ENCODE assay signal across 39 cellular contexts in the genomic region with DNA sequence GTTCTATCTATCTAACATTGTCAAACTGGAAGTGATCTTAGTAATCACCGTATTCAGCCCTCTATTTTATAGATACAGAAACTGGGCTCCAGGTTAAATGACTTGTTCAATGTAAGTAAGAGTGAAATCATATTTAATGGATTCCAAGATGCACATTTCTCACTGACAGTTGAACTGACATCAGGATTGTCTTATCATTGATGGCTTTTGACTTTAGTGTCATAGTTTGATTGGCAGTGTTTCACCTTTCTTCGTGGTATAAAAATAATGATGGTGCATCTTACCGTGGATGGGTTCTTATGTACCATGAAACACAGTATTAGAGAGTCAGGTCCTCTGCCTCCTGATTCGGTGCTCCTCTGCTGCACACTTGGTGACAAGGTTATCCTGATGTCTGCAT.
"Had no signal": no experiment of that assay in that cellular context is flagged by ENCODE, and none has a peak within 500 bp of the region (broad histone marks: within the 10 kb centered on the region; RNA-seq: fewer than 3 reads in every experiment).

No MANE protein-coding gene starts in this region.

- FAIRE-seq: astrocyte had no signal

- H3K9me3 Mint-ChIP-seq: activated naive CD4-positive, alpha-beta T cell treated with anti-CD3 and anti-CD28 coated beads for 36 hours; activated naive CD4-positive, alpha-beta T cell treated with anti-CD3 and anti-CD28 coated beads, Interleukin-2, amount 10 ng/mL, durations not matched to agents 7 days and 5 days; activated naive CD4-positive, alpha-beta T cell treated with anti-CD3 and anti-CD28 coated beads, Interleukin-2, amount 50 U/mL, for 24 hours; activated naive CD4-positive, alpha-beta T cell treated with anti-CD3 and anti-CD28 coated beads, Interleukin-2, amount 50 U/mL, for 72 hours; activated naive CD8-positive, alpha-beta T cell treated with anti-CD3 and anti-CD28 coated beads for 36 hours; activated naive CD8-positive, alpha-beta T cell treated with anti-CD3 and anti-CD28 coated beads, Interleukin-2, amount 10 ng/mL, durations not matched to agents 7 days and 5 days; activated naive CD8-positive, alpha-beta T cell treated with anti-CD3 and anti-CD28 coated beads, Interleukin-2, amount 50 U/mL, for 24 hours; activated T-cell treated with anti-CD3 and anti-CD28 coated beads, Interleukin-2, amount 50 U/mL, for 4 hours; activated T-cell treated with anti-CD3 and anti-CD28 coated beads, Interleukin-2, amount 50 U/mL, for 72 hours; activated T-helper 1 cell treated with anti-CD3 and anti-CD28 coated beads, Interleukin-12 subunit alpha, Interleukin-12 subunit beta, Interleukin-2, Interleukin-4 antibody, amounts not matched to agents 30 ng/mL and 10 ng/mL and 1 ng/mL, durations not matched to agents 14 hours and 24 hours and 36 hours; activated T-helper 17 cell treated with anti-CD3 and anti-CD28 coated beads, Interleukin-2, amount 50 U/mL, for 72 hours; activated T-helper 2 cell treated with anti-CD3 and anti-CD28 coated beads, Interferon-gamma antibody, Interleukin-2, Interleukin-4, amounts not matched to agents 10 μg/mL and 5 μg/mL and 100 μg/mL, durations not matched to agents 14 hours and 24 hours and 36 hours had no signal

- H3K36me3 ChIP-seq: adrenal gland, ascending aorta, brain microvascular endothelial cell, breast epithelium, cardiac muscle cell had no signal

- H3K4me1 Mint-ChIP-seq: activated naive CD4-positive, alpha-beta T cell treated with anti-CD3 and anti-CD28 coated beads, Interleukin-2, amount 10 ng/mL, durations not matched to agents 7 days and 5 days; activated naive CD4-positive, alpha-beta T cell treated with anti-CD3 and anti-CD28 coated beads, Interleukin-2, amount 50 U/mL, for 24 hours; activated naive CD8-positive, alpha-beta T cell treated with anti-CD3 and anti-CD28 coated beads for 36 hours; activated naive CD8-positive, alpha-beta T cell treated with anti-CD3 and anti-CD28 coated beads, Interleukin-2, amount 10 ng/mL, durations not matched to agents 7 days and 5 days; activated naive CD8-positive, alpha-beta T cell treated with anti-CD3 and anti-CD28 coated beads, Interleukin-2, amount 50 U/mL, for 24 hours; activated T-helper 17 cell treated with anti-CD3 and anti-CD28 coated beads, Interleukin-2, amount 50 U/mL, for 72 hours; central memory CD8-positive, alpha-beta T cell had no signal

- H3K4me3 ChIP-seq: adrenal gland, ascending aorta, body of pancreas, breast epithelium, cardiac muscle cell had no signal

- H3K27ac Mint-ChIP-seq: activated naive CD4-positive, alpha-beta T cell treated with anti-CD3 and anti-CD28 coated beads for 36 hours; activated naive CD4-positive, alpha-beta T cell treated with anti-CD3 and anti-CD28 coated beads, Interleukin-2, amount 10 ng/mL, durations not matched to agents 7 days and 5 days; activated naive CD4-positive, alpha-beta T cell treated with anti-CD3 and anti-CD28 coated beads, Interleukin-2, amount 50 U/mL, for 24 hours; activated naive CD4-positive, alpha-beta T cell treated with anti-CD3 and anti-CD28 coated beads, Interleukin-2, amount 50 U/mL, for 72 hours; activated naive CD8-positive, alpha-beta T cell; activated naive CD8-positive, alpha-beta T cell treated with anti-CD3 and anti-CD28 coated beads for 36 hours; activated naive CD8-positive, alpha-beta T cell treated with anti-CD3 and anti-CD28 coated beads, Interleukin-2, amount 10 ng/mL, durations not matched to agents 7 days and 5 days; activated naive CD8-positive, alpha-beta T cell treated with anti-CD3 and anti-CD28 coated beads, Interleukin-2, amount 50 U/mL, for 24 hours; activated T-cell treated with anti-CD3 and anti-CD28 coated beads, Interleukin-2, amount 50 U/mL, for 72 hours; activated T-helper 1 cell treated with anti-CD3 and anti-CD28 coated beads, Interleukin-12 subunit alpha, Interleukin-12 subunit beta, Interleukin-2, Interleukin-4 antibody, amounts not matched to agents 30 ng/mL and 10 ng/mL and 1 ng/mL, durations not matched to agents 14 hours and 24 hours and 36 hours; activated T-helper 17 cell treated with anti-CD3 and anti-CD28 coated beads, Interleukin-2, amount 50 U/mL, for 72 hours; activated T-helper 2 cell treated with anti-CD3 and anti-CD28 coated beads, Interferon-gamma antibody, Interleukin-2, Interleukin-4, amounts not matched to agents 10 μg/mL and 5 μg/mL and 100 μg/mL, durations not matched to agents 14 hours and 24 hours and 36 hours had no signal

- ATAC-seq: activated naive CD4-positive, alpha-beta T cell treated with anti-CD3 and anti-CD28 coated beads, Interleukin-2, amount 50 U/mL, for 72 hours; activated naive CD8-positive, alpha-beta T cell treated with anti-CD3 and anti-CD28 coated beads, Interleukin-2, amount 50 U/mL, for 24 hours; activated T-cell treated with anti-CD3 and anti-CD28 coated beads, Interleukin-2, amount 50 U/mL, for 4 hours; activated T-cell treated with anti-CD3 and anti-CD28 coated beads, Interleukin-2, amount 50 U/mL, for 72 hours; activated T-helper 17 cell treated with anti-CD3 and anti-CD28 coated beads, Interleukin-2, amount 50 U/mL, for 72 hours; body of pancreas had no signal

- H3K27me3 Mint-ChIP-seq: activated naive CD4-positive, alpha-beta T cell treated with anti-CD3 and anti-CD28 coated beads, Interleukin-2, amount 10 ng/mL, durations not matched to agents 7 days and 5 days; activated naive CD8-positive, alpha-beta T cell; brain had no signal

- DNase-seq: activated effector memory CD4-positive, alpha-beta T cell treated with anti-CD3 and anti-CD28 coated beads, Interleukin-2, amount 50 U/mL, for 16 hours; activated effector memory CD4-positive, alpha-beta T cell treated with Interleukin-2 at 50 U/mL for 16 hours; activated gamma-delta T cell; activated gamma-delta T cell treated with Interleukin-2 at 50 U/mL for 16 hours; activated naive CD4-positive, alpha-beta T cell; activated naive CD4-positive, alpha-beta T cell treated with anti-CD3 and anti-CD28 coated beads for 36 hours; activated naive CD4-positive, alpha-beta T cell treated with anti-CD3 and anti-CD28 coated beads, Interleukin-2, amount 10 ng/mL, durations not matched to agents 7 days and 5 days; activated naive CD4-positive, alpha-beta T cell treated with anti-CD3 and anti-CD28 coated beads, Interleukin-2, amount 50 U/mL, for 16 hours; activated naive CD4-positive, alpha-beta T cell treated with Interleukin-2 at 50 U/mL for 16 hours; activated naive CD8-positive, alpha-beta T cell treated with anti-CD3 and anti-CD28 coated beads for 36 hours; activated naive CD8-positive, alpha-beta T cell treated with anti-CD3 and anti-CD28 coated beads, Interleukin-2, amount 10 ng/mL, durations not matched to agents 7 days and 5 days; activated naive CD8-positive, alpha-beta T cell treated with anti-CD3 and anti-CD28 coated beads, Interleukin-2, amount 50 U/mL, for 24 hours; activated T-cell treated with anti-CD3 and anti-CD28 coated beads for 4 hours; activated T-cell treated with anti-CD3 and anti-CD28 coated beads, Interleukin-2, amount 50 U/mL, for 1 hour; activated T-cell treated with anti-CD3 and anti-CD28 coated beads, Interleukin-2, amount 50 U/mL, for 4 hours; activated T-cell treated with anti-CD3 and anti-CD28 coated beads, Interleukin-2, amount 50 U/mL, for 48 hours; activated T-cell treated with anti-CD3 and anti-CD28 coated beads, Interleukin-2, amount 50 U/mL, for 72 hours; adrenal gland; amniotic stem cell; amygdala; anterior cingulate cortex; aorta; body of pancreas; brain microvascular endothelial cell; caudate nucleus; central memory CD4-positive, alpha-beta T cell; cerebellar nuclear complex had no signal

- H3K4me3 Mint-ChIP-seq: activated naive CD4-positive, alpha-beta T cell treated with anti-CD3 and anti-CD28 coated beads for 36 hours; activated naive CD4-positive, alpha-beta T cell treated with anti-CD3 and anti-CD28 coated beads, Interleukin-2, amount 10 ng/mL, durations not matched to agents 7 days and 5 days; activated naive CD4-positive, alpha-beta T cell treated with anti-CD3 and anti-CD28 coated beads, Interleukin-2, amount 50 U/mL, for 24 hours; activated naive CD8-positive, alpha-beta T cell; activated naive CD8-positive, alpha-beta T cell treated with anti-CD3 and anti-CD28 coated beads for 36 hours; activated naive CD8-positive, alpha-beta T cell treated with anti-CD3 and anti-CD28 coated beads, Interleukin-2, amount 10 ng/mL, durations not matched to agents 7 days and 5 days; activated naive CD8-positive, alpha-beta T cell treated with anti-CD3 and anti-CD28 coated beads, Interleukin-2, amount 50 U/mL, for 24 hours; activated T-cell treated with anti-CD3 and anti-CD28 coated beads, Interleukin-2, amount 50 U/mL, for 4 hours; activated T-cell treated with anti-CD3 and anti-CD28 coated beads, Interleukin-2, amount 50 U/mL, for 72 hours; activated T-helper 1 cell treated with anti-CD3 and anti-CD28 coated beads, Interleukin-12 subunit alpha, Interleukin-12 subunit beta, Interleukin-2, Interleukin-4 antibody, amounts not matched to agents 30 ng/mL and 10 ng/mL and 1 ng/mL, durations not matched to agents 14 hours and 24 hours and 36 hours; activated T-helper 17 cell treated with anti-CD3 and anti-CD28 coated beads, Interleukin-2, amount 50 U/mL, for 72 hours; central memory CD8-positive, alpha-beta T cell had no signal

- H3K36me3 Mint-ChIP-seq: activated naive CD4-positive, alpha-beta T cell treated with anti-CD3 and anti-CD28 coated beads, Interleukin-2, amount 10 ng/mL, durations not matched to agents 7 days and 5 days; activated naive CD4-positive, alpha-beta T cell treated with anti-CD3 and anti-CD28 coated beads, Interleukin-2, amount 50 U/mL, for 24 hours; activated naive CD4-positive, alpha-beta T cell treated with anti-CD3 and anti-CD28 coated beads, Interleukin-2, amount 50 U/mL, for 72 hours; activated naive CD8-positive, alpha-beta T cell; activated naive CD8-positive, alpha-beta T cell treated with anti-CD3 and anti-CD28 coated beads for 36 hours; activated naive CD8-positive, alpha-beta T cell treated with anti-CD3 and anti-CD28 coated beads, Interleukin-2, amount 10 ng/mL, durations not matched to agents 7 days and 5 days had no signal

- H3K27me3 ChIP-seq: adrenal gland, ascending aorta, body of pancreas, brain microvascular endothelial cell, breast epithelium, cardiac muscle cell had no signal

- H3K9me3 ChIP-seq: adrenal gland, ascending aorta, body of pancreas, breast epithelium had no signal

- H3K27ac ChIP-seq: adrenal gland, ascending aorta, body of pancreas, brain microvascular endothelial cell, breast epithelium, cardiac muscle cell had no signal
